ENCODE assay signal across 23 cellular contexts in the genomic region with DNA sequence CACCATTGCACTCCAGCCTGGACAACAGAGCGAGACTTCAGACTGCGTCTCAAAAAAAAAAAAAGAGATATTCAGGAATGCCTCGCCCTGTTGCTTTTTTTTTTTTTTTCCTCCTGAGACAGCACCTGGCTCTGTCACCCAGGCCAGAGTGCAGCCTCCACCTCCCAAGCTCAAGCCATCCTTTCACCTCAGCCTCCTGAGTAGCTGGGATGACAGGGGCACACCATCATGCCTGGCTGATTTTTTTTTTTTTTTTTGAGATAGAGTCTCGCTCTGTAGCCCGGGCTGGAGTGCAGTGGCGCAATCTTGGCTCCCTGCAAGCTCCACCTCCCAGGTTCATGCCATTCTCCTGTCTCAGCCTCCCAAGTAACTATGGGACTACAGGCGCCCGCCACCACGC. TPM values are rescaled to one million over a fixed set of nuclear protein-coding genes. Genes with fewer than 3 reads are reported as not detected.
DNase-seq lines count a peak whose midpoint lies in the region; ATAC-seq, FAIRE-seq and TF ChIP-seq lines count a peak whose summit lies in the region.
"Had no signal": no experiment of that assay in that cellular context is flagged by ENCODE, and none has a peak within 500 bp of the region (broad histone marks: within the 10 kb centered on the region; RNA-seq: fewer than 3 reads in every experiment).

No MANE protein-coding gene starts in this region.

- ATAC-seq in HepG2 (no peak), right lobe of liver (no peak), mucosa of descending colon (no peak)
- ATAC-seq: GM12878, GM23338 had no signal

- H3K4me1 ChIP-seq in HepG2 (ENCODE audit: insufficient read depth, low read length), result peaks cover 53% of the 10 kb centered on the region
- H3K4me1 ChIP-seq in right lobe of liver, result peaks cover 0 to 46% (median 12%) of the 10 kb centered on the region in 4 donors
- peaks cover 25 to 36% of the 10 kb centered on the region in 2 experiments for H3K4me1 ChIP-seq in neutrophil (ENCODE audit: control insufficient read depth in 1 of 2, insufficient read depth in 1 of 2, low read depth in 1 of 2, low read length in 1 of 2)
- peaks cover 0 to 48% (median 10%) of the 10 kb centered on the region in 6 donors for H3K4me1 ChIP-seq in spleen
- peaks cover 5% of the 10 kb centered on the region for H3K4me1 ChIP-seq in mucosa of descending colon (ENCODE audit: low read depth)

- no peak for TF ChIP-seq RAD21 in HepG2 (CRISPR knock-in tag; IDR thresholded peaks at IDR 0.05)

- H2AFZ ChIP-seq in HepG2 (ENCODE audit: low read length), result no peak overlapping the region
- H2AFZ ChIP-seq: GM23338 had no signal

- WGBS in HepG2 (ENCODE audit: low lambda C conversion rate), result 98% methylated on average over 9 of the region's 9 CpGs
- 73% methylated on average over 6 of the region's 9 CpGs for WGBS in right lobe of liver (ENCODE audit: insufficient coverage, low coverage, low lambda C conversion rate, missing lambda C conversion rate)
- 89 to 96% (median 91%) methylated on average over 9 of the region's 9 CpGs for WGBS in spleen, 5 donors

- H3K36me3 ChIP-seq in HepG2 (replicated peaks in 1 of 2; ENCODE audit: control insufficient read depth in 1 of 2, insufficient read depth in 2 of 2, low read length in 2 of 2), result peaks cover 31 to 51% of the 10 kb centered on the region in 2 experiments
- peaks cover 4 to 37% (median 17%) of the 10 kb centered on the region in 4 donors for H3K36me3 ChIP-seq in right lobe of liver
- peaks cover 24% of the 10 kb centered on the region for H3K36me3 ChIP-seq in neutrophil
- peaks cover 0 to 64% (median 29%) of the 10 kb centered on the region in 6 donors for H3K36me3 ChIP-seq in spleen
- H3K36me3 ChIP-seq in mucosa of descending colon (ENCODE audit: low read depth), result no peaks in the 10 kb centered on the region

- no peak for TF ChIP-seq EP300 in HepG2 (IDR thresholded peaks at IDR 0.05; ENCODE audit: low read depth in 2 of 2, low read length in 2 of 2)
- no peak for TF ChIP-seq EP300 in HepG2 (CRISPR knock-in tag; IDR thresholded peaks at IDR 0.05; ENCODE audit: borderline replicate concordance)

- peaks cover 87% of the 10 kb centered on the region for H3K79me2 ChIP-seq in HepG2 (ENCODE audit: insufficient read depth, low read length)

- POLR2A ChIA-PET in HepG2 (lab: Yijun Ruan, JAX), result interaction anchor here (0.6 to 2.6 kb wide), 6 partner anchors 8 to 1119 kb away, joined by 3 to 13 read pairs (median 4); partner anchors contain the start of gene PHAF1

- CTCF ChIA-PET in HepG2 (lab: Yijun Ruan, JAX; ENCODE audit: low intra/inter-chr PET ratio, low total read pairs), result no interaction called here

- no peak overlapping the region for H3K27ac ChIP-seq in HepG2 (ENCODE audit: extremely low read length, insufficient read depth, low read length)
- peak overlapping the region in 1 of 3 donors; percentile 82 for H3K27ac ChIP-seq in right lobe of liver
- peak overlapping the region; percentile 90 for H3K27ac ChIP-seq in neutrophil
- H3K27ac ChIP-seq in spleen, result peak overlapping the region in 5 of 8 donors; percentile 47 to 84 (median 81)
- H3K27ac ChIP-seq: BLaER1 had no signal

- H3K9ac ChIP-seq in HepG2 (ENCODE audit: insufficient read depth, low read depth, low read length), result no peak overlapping the region
- H3K9ac ChIP-seq: BLaER1 had no signal

- TF ChIP-seq CTCF in HepG2 (CRISPR knock-in tag; IDR thresholded peaks at IDR 0.05) (no peak), right lobe of liver (IDR thresholded peaks at IDR 0.05) (no peak), neutrophil (IDR thresholded peaks at IDR 0.05) (no peak), spleen (IDR thresholded peaks at IDR 0.05 in 8 of 11, conservative IDR thresholded peaks at IDR 0.05 in 3 of 11) (no peak), GM13976 (IDR thresholded peaks at IDR 0.05; ENCODE audit: borderline replicate concordance, control extremely low read depth, extremely low read depth, insufficient read depth, missing control alignments) (no peak), mucosa of descending colon (IDR thresholded peaks at IDR 0.05) (no peak)

- H3K9me3 ChIP-seq in HepG2 (ENCODE audit: low read length) (no peaks in the 10 kb centered on the region), right lobe of liver (no peaks in the 10 kb centered on the region), neutrophil (no peaks in the 10 kb centered on the region), spleen (no peaks in the 10 kb centered on the region), mucosa of descending colon (no peaks in the 10 kb centered on the region)
- H3K9me3 ChIP-seq: BLaER1 had no signal

- in situ Hi-C loops in HepG2 (cut with HindIII; ENCODE audit: extremely low pct_ligation_motif_present, low pct_unique_long_range_greater_than_20kb) (no loop called here), GM13976 (cut with MboI; ENCODE audit: low sequenced_read_pairs, unreplicated experiment) (no loop called here)

- DNase-seq in HepG2 (ENCODE audit: low spot score) (no peak), right lobe of liver (no peak), spleen (no peak), GM13976 (ENCODE audit: low spot score) (no peak), HUDEP-2 (lab: John Stamatoyannopoulos, UW; ENCODE audit: unreplicated experiment in 76 of 76) (no peak), mucosa of descending colon (no peak)
- DNase-seq: 8988T; CD8-positive, alpha-beta memory T cell; COR-L47; DMS 273 treated with DMSO at 0.1 percent for 48 hours; DMS53; DND-41; EL; HCEC 1CT; HFFc6 had no signal

- H3K27me3 ChIP-seq in HepG2 (ENCODE audit: control insufficient read depth in 1 of 2, insufficient read depth in 2 of 2, low read length in 2 of 2) (no peaks in the 10 kb centered on the region), right lobe of liver (no peaks in the 10 kb centered on the region), neutrophil (no peaks in the 10 kb centered on the region), spleen (replicated peaks in 1 of 7) (no peaks in the 10 kb centered on the region)
- H3K27me3 ChIP-seq: BLaER1 had no signal

- TF ChIP-seq POLR2A in HepG2 (IDR thresholded peaks at IDR 0.05; ENCODE audit: insufficient read depth in 1 of 2, low read depth in 2 of 2, low read length in 2 of 2), result no peak
- no peak for TF ChIP-seq POLR2A in right lobe of liver (IDR thresholded peaks at IDR 0.05)
- no peak for TF ChIP-seq POLR2A in spleen (IDR thresholded peaks at IDR 0.05)

- peaks cover 63% of the 10 kb centered on the region for H4K20me1 ChIP-seq in HepG2 (ENCODE audit: insufficient read depth, low read length)

- no peak for FAIRE-seq in HepG2 (lab: Jason Lieb, UNC)
- FAIRE-seq: GM12878, GM19239, H54 had no signal

- no peak overlapping the region for H3K4me2 ChIP-seq in HepG2 (ENCODE audit: low read depth, low read length)
- H3K4me2 ChIP-seq: BLaER1, GM23338 had no signal

- H3K4me3 ChIP-seq in HepG2 (replicated peaks in 1 of 3; ENCODE audit: insufficient read depth in 1 of 3, low read depth in 2 of 3, low read length in 3 of 3) (no peak overlapping the region), right lobe of liver (no peak overlapping the region), neutrophil (ENCODE audit: low read depth in 1 of 2, low read length in 1 of 2) (peak overlapping the region in 1 of 2 experiments; percentile 42), spleen (no peak overlapping the region), mucosa of descending colon (no peak overlapping the region)
- H3K4me3 ChIP-seq: BLaER1, GM12878, GM23338 had no signal

- no TSS peak for BruUV-seq in HepG2 (replicated peaks; lab: Mats Ljungman, UMichigan)

- intact Hi-C loops in HepG2 (cut with micrococcal nuclease; ENCODE audit: unreplicated experiment), result no loop called here
- intact Hi-C loops in right lobe of liver (cut with DNase I), result no loop called here
- intact Hi-C loops in spleen (cut with DNase I; ENCODE audit: low total_unique reads), result no loop called here
- intact Hi-C loops in mucosa of descending colon (cut with DNase I, micrococcal nuclease), result no loop called here

RNA-seq across cellular contexts. Expression of gene PHAF1, which starts 8.0 kb away (rescaled TPM):
- total RNA-seq in HepG2 (2016; rRNA removed; fragmentation: Illumina TruSeq; extraction: Trizol), result 48.3 and 53.6 TPM in 2 replicates
- 10.8 and 11.4 TPM in 2 replicates for total RNA-seq in HepG2 (2016; cell fraction: cytosol; rRNA removed; fragmentation: Illumina TruSeq; extraction: Trizol; ENCODE audit: low read depth)
- 47.8 and 49.5 TPM in 2 replicates for total RNA-seq in HepG2 (2016; cell fraction: insoluble cytoplasmic fraction; rRNA removed; fragmentation: Illumina TruSeq; extraction: Trizol)
- 32.3 and 33.6 TPM in 2 replicates for total RNA-seq in HepG2 (2016; cell fraction: membrane; rRNA removed; fragmentation: Illumina TruSeq; extraction: Trizol)
- total RNA-seq in HepG2 (2016; cell fraction: nucleus; rRNA removed; fragmentation: Illumina TruSeq; extraction: Trizol), result 53.1 and 54.5 TPM in 2 replicates
- polyA plus RNA-seq in HepG2 (2011; rRNA removed), result 174 and 184 TPM in 2 replicates
- 91.2 and 103 TPM in 2 replicates for polyA plus RNA-seq in HepG2 (2011; cell fraction: cytosol; rRNA removed)
- 248 and 255 TPM in 2 replicates for polyA plus RNA-seq in HepG2 (2011; cell fraction: nucleus; rRNA removed)
- 66.1 and 70.4 TPM in 2 replicates for polyA plus RNA-seq in HepG2 (2012)
- 4.8 and 5.4 TPM in 2 replicates for polyA plus RNA-seq in HepG2 (2016; cell fraction: cytosol; fragmentation: Illumina TruSeq; extraction: Trizol; ENCODE audit: low read depth)
- 56.4 and 67.0 TPM in 2 replicates for polyA plus RNA-seq in HepG2 (2016; cell fraction: insoluble cytoplasmic fraction; fragmentation: Illumina TruSeq; extraction: Trizol; ENCODE audit: low read depth)
- 14.1 and 16.2 TPM in 2 replicates for polyA plus RNA-seq in HepG2 (2016; cell fraction: membrane; fragmentation: Illumina TruSeq; extraction: Trizol; ENCODE audit: low read depth)
- polyA plus RNA-seq in HepG2 (2016; cell fraction: nucleus; fragmentation: Illumina TruSeq; extraction: Trizol; ENCODE audit: insufficient read depth, low read depth), result 92.6 and 109 TPM in 2 replicates
- 43.7 and 236 TPM in 2 replicates for polyA minus RNA-seq in HepG2 (2011; rRNA and poly(A)+ RNA removed; ENCODE audit: low replicate concordance)
- 72.6 and 74.1 TPM in 2 replicates for polyA minus RNA-seq in HepG2 (2011; cell fraction: cytosol; rRNA and poly(A)+ RNA removed)
- polyA minus RNA-seq in HepG2 (2011; cell fraction: nucleus; rRNA and poly(A)+ RNA removed), result 219 and 250 TPM in 2 replicates
- 10 to 100 TPM; 22.3 to 45.1 (median 32.4) TPM for total RNA-seq in right lobe of liver
- 10 to 100 TPM; 15.3 to 44.0 (median 19.8) TPM for total RNA-seq in spleen
- polyA plus RNA-seq in spleen, result 10 to 100 TPM in 1 of 3 donors, 1 to 10 TPM in 2; 5.5 to 10.3 (median 9.9) TPM
- total RNA-seq in mucosa of descending colon, result 10 to 100 TPM; 13.3 to 15.7 (median 13.6) TPM

RNA-seq across cellular contexts. Expression of gene B3GNT9, which starts 33.1 kb away (rescaled TPM):
- total RNA-seq in HepG2 (2016; rRNA removed; fragmentation: Illumina TruSeq; extraction: Trizol) (1.5 and 3.1 TPM in 2 replicates), right lobe of liver (1 to 10 TPM in 5 of 6 experiments, under 1 TPM in 1; 0.95 to 3.9 (median 1.7) TPM), spleen (10 to 100 TPM in 4 of 7 donors, 1 to 10 TPM in 3; 6.1 to 15.3 (median 10.1) TPM), mucosa of descending colon (1 to 10 TPM; 1.5 to 8.4 (median 4.0) TPM)
- total RNA-seq in HepG2 (2016; cell fraction: cytosol; rRNA removed; fragmentation: Illumina TruSeq; extraction: Trizol; ENCODE audit: low read depth), result 0.61 and 0.79 TPM in 2 replicates
- 1.5 and 2.9 TPM in 2 replicates for total RNA-seq in HepG2 (2016; cell fraction: insoluble cytoplasmic fraction; rRNA removed; fragmentation: Illumina TruSeq; extraction: Trizol)
- 1.8 and 2.1 TPM in 2 replicates for total RNA-seq in HepG2 (2016; cell fraction: membrane; rRNA removed; fragmentation: Illumina TruSeq; extraction: Trizol)
- 1.8 and 2.5 TPM in 2 replicates for total RNA-seq in HepG2 (2016; cell fraction: nucleus; rRNA removed; fragmentation: Illumina TruSeq; extraction: Trizol)
- polyA plus RNA-seq in HepG2 (2011; rRNA removed) (1.2 and 1.5 TPM in 2 replicates), spleen (1 to 10 TPM; 2.0 to 6.6 (median 3.0) TPM)
- polyA plus RNA-seq in HepG2 (2011; cell fraction: cytosol; rRNA removed), result 1.4 and 1.9 TPM in 2 replicates
- 2.0 and 2.5 TPM in 2 replicates for polyA plus RNA-seq in HepG2 (2011; cell fraction: nucleus; rRNA removed)
- 0.80 and 0.82 TPM in 2 replicates for polyA plus RNA-seq in HepG2 (2012)
- polyA plus RNA-seq in HepG2 (2016; cell fraction: cytosol; fragmentation: Illumina TruSeq; extraction: Trizol; ENCODE audit: low read depth), result 0.38 and 0.54 TPM in 2 replicates
- 1.9 and 2.0 TPM in 2 replicates for polyA plus RNA-seq in HepG2 (2016; cell fraction: insoluble cytoplasmic fraction; fragmentation: Illumina TruSeq; extraction: Trizol; ENCODE audit: low read depth)
- polyA plus RNA-seq in HepG2 (2016; cell fraction: membrane; fragmentation: Illumina TruSeq; extraction: Trizol; ENCODE audit: low read depth), result 1.3 and 1.7 TPM in 2 replicates
- 4.0 and 4.3 TPM in 2 replicates for polyA plus RNA-seq in HepG2 (2016; cell fraction: nucleus; fragmentation: Illumina TruSeq; extraction: Trizol; ENCODE audit: insufficient read depth, low read depth)
- 2.8 and 8.7 TPM in 2 replicates for polyA minus RNA-seq in HepG2 (2011; rRNA and poly(A)+ RNA removed; ENCODE audit: low replicate concordance)
- 0.99 and 1.1 TPM in 2 replicates for polyA minus RNA-seq in HepG2 (2011; cell fraction: cytosol; rRNA and poly(A)+ RNA removed)
- 0.99 and 1.7 TPM in 2 replicates for polyA minus RNA-seq in HepG2 (2011; cell fraction: nucleus; rRNA and poly(A)+ RNA removed)
- total RNA-seq: G401 had no signal

RNA-seq across cellular contexts. Expression of gene TRADD, which starts 42.0 kb away (rescaled TPM):
- total RNA-seq in HepG2 (2016; rRNA removed; fragmentation: Illumina TruSeq; extraction: Trizol) (6.2 and 7.8 TPM in 2 replicates), right lobe of liver (10 to 100 TPM in 4 of 6 experiments, 1 to 10 TPM in 2; 9.5 to 16.3 (median 10.6) TPM), spleen (10 to 100 TPM; 29.2 to 39.3 (median 31.1) TPM), mucosa of descending colon (10 to 100 TPM; 21.0 to 27.4 (median 26.6) TPM)
- 3.2 TPM in 2 replicates for total RNA-seq in HepG2 (2016; cell fraction: cytosol; rRNA removed; fragmentation: Illumina TruSeq; extraction: Trizol; ENCODE audit: low read depth)
- 6.8 and 9.0 TPM in 2 replicates for total RNA-seq in HepG2 (2016; cell fraction: insoluble cytoplasmic fraction; rRNA removed; fragmentation: Illumina TruSeq; extraction: Trizol)
- 4.6 and 4.9 TPM in 2 replicates for total RNA-seq in HepG2 (2016; cell fraction: membrane; rRNA removed; fragmentation: Illumina TruSeq; extraction: Trizol)
- total RNA-seq in HepG2 (2016; cell fraction: nucleus; rRNA removed; fragmentation: Illumina TruSeq; extraction: Trizol), result 4.8 and 4.9 TPM in 2 replicates
- polyA plus RNA-seq in HepG2 (2011; rRNA removed) (8.2 and 10.3 TPM in 2 replicates), spleen (10 to 100 TPM; 27.5 to 42.2 (median 35.3) TPM)
- 9.8 and 13.8 TPM in 2 replicates for polyA plus RNA-seq in HepG2 (2011; cell fraction: cytosol; rRNA removed)
- 22.9 and 28.2 TPM in 2 replicates for polyA plus RNA-seq in HepG2 (2011; cell fraction: nucleus; rRNA removed)
- 5.3 TPM in 2 replicates for polyA plus RNA-seq in HepG2 (2012)
- 3.1 and 3.6 TPM in 2 replicates for polyA plus RNA-seq in HepG2 (2016; cell fraction: cytosol; fragmentation: Illumina TruSeq; extraction: Trizol; ENCODE audit: low read depth)
- 5.3 and 5.9 TPM in 2 replicates for polyA plus RNA-seq in HepG2 (2016; cell fraction: insoluble cytoplasmic fraction; fragmentation: Illumina TruSeq; extraction: Trizol; ENCODE audit: low read depth)
- polyA plus RNA-seq in HepG2 (2016; cell fraction: membrane; fragmentation: Illumina TruSeq; extraction: Trizol; ENCODE audit: low read depth), result 3.2 and 3.8 TPM in 2 replicates
- polyA plus RNA-seq in HepG2 (2016; cell fraction: nucleus; fragmentation: Illumina TruSeq; extraction: Trizol; ENCODE audit: insufficient read depth, low read depth), result 11.5 and 13.8 TPM in 2 replicates
- 3.4 and 5.6 TPM in 2 replicates for polyA minus RNA-seq in HepG2 (2011; rRNA and poly(A)+ RNA removed; ENCODE audit: low replicate concordance)
- polyA minus RNA-seq in HepG2 (2011; cell fraction: cytosol; rRNA and poly(A)+ RNA removed), result 4.1 and 5.0 TPM in 2 replicates
- 5.0 TPM in 2 replicates for polyA minus RNA-seq in HepG2 (2011; cell fraction: nucleus; rRNA and poly(A)+ RNA removed)

RNA-seq across cellular contexts. Expression of gene FBXL8, which starts 42.0 kb away (rescaled TPM):
- total RNA-seq in HepG2 (2016; rRNA removed; fragmentation: Illumina TruSeq; extraction: Trizol) (1.5 and 3.9 TPM in 2 replicates), right lobe of liver (10 to 100 TPM in 4 of 6 experiments, 1 to 10 TPM in 2; 6.1 to 15.0 (median 11.6) TPM), spleen (10 to 100 TPM in 6 of 7 donors, 1 to 10 TPM in 1; 8.4 to 29.9 (median 13.2) TPM), mucosa of descending colon (10 to 100 TPM; 23.3 to 33.8 (median 24.5) TPM)
- total RNA-seq in HepG2 (2016; cell fraction: cytosol; rRNA removed; fragmentation: Illumina TruSeq; extraction: Trizol; ENCODE audit: low read depth), result 0.81 and 0.88 TPM in 2 replicates
- 1.2 and 3.5 TPM in 2 replicates for total RNA-seq in HepG2 (2016; cell fraction: insoluble cytoplasmic fraction; rRNA removed; fragmentation: Illumina TruSeq; extraction: Trizol)
- 1.9 and 2.3 TPM in 2 replicates for total RNA-seq in HepG2 (2016; cell fraction: membrane; rRNA removed; fragmentation: Illumina TruSeq; extraction: Trizol)
- total RNA-seq in HepG2 (2016; cell fraction: nucleus; rRNA removed; fragmentation: Illumina TruSeq; extraction: Trizol), result 4.6 and 4.8 TPM in 2 replicates
- polyA plus RNA-seq in HepG2 (2011; rRNA removed) (9.3 and 10.9 TPM in 2 replicates), spleen (10 to 100 TPM in 1 of 3 donors, 1 to 10 TPM in 2; 6.0 to 11.2 (median 6.0) TPM)
- polyA plus RNA-seq in HepG2 (2011; cell fraction: cytosol; rRNA removed), result 3.2 and 6.0 TPM in 2 replicates
- 173 and 222 TPM in 2 replicates for polyA plus RNA-seq in HepG2 (2011; cell fraction: nucleus; rRNA removed)
- 5.8 and 7.5 TPM in 2 replicates for polyA plus RNA-seq in HepG2 (2012)
- 0.17 and 0.29 TPM in 2 replicates for polyA plus RNA-seq in HepG2 (2016; cell fraction: cytosol; fragmentation: Illumina TruSeq; extraction: Trizol; ENCODE audit: low read depth)
- 2.0 and 2.2 TPM in 2 replicates for polyA plus RNA-seq in HepG2 (2016; cell fraction: insoluble cytoplasmic fraction; fragmentation: Illumina TruSeq; extraction: Trizol; ENCODE audit: low read depth)
- 0.58 and 0.92 TPM in 2 replicates for polyA plus RNA-seq in HepG2 (2016; cell fraction: membrane; fragmentation: Illumina TruSeq; extraction: Trizol; ENCODE audit: low read depth)
- 9.5 and 16.0 TPM in 2 replicates for polyA plus RNA-seq in HepG2 (2016; cell fraction: nucleus; fragmentation: Illumina TruSeq; extraction: Trizol; ENCODE audit: insufficient read depth, low read depth)
- polyA minus RNA-seq in HepG2 (2011; rRNA and poly(A)+ RNA removed; ENCODE audit: low replicate concordance), result 4.6 and 9.2 TPM in 2 replicates
- polyA minus RNA-seq in HepG2 (2011; cell fraction: cytosol; rRNA and poly(A)+ RNA removed), result 2.9 and 3.2 TPM in 2 replicates
- 19.1 and 22.3 TPM in 2 replicates for polyA minus RNA-seq in HepG2 (2011; cell fraction: nucleus; rRNA and poly(A)+ RNA removed)
- total RNA-seq: GM23338 had no signal

RNA-seq across cellular contexts. Expression of gene HSF4, which starts 46.8 kb away (rescaled TPM):
- total RNA-seq in HepG2 (2016; rRNA removed; fragmentation: Illumina TruSeq; extraction: Trizol), result 0.41 and 3.5 TPM in 2 replicates
- 0.44 and 1.0 TPM in 2 replicates for total RNA-seq in HepG2 (2016; cell fraction: cytosol; rRNA removed; fragmentation: Illumina TruSeq; extraction: Trizol; ENCODE audit: low read depth)
- total RNA-seq in HepG2 (2016; cell fraction: insoluble cytoplasmic fraction; rRNA removed; fragmentation: Illumina TruSeq; extraction: Trizol), result 0.79 and 3.2 TPM in 2 replicates
- 0.59 and 0.68 TPM in 2 replicates for total RNA-seq in HepG2 (2016; cell fraction: membrane; rRNA removed; fragmentation: Illumina TruSeq; extraction: Trizol)
- 4.6 and 5.3 TPM in 2 replicates for total RNA-seq in HepG2 (2016; cell fraction: nucleus; rRNA removed; fragmentation: Illumina TruSeq; extraction: Trizol)
- polyA plus RNA-seq in HepG2 (2011; rRNA removed), result 16.9 and 17.9 TPM in 2 replicates
- 1.8 and 2.3 TPM in 2 replicates for polyA plus RNA-seq in HepG2 (2011; cell fraction: cytosol; rRNA removed)
- polyA plus RNA-seq in HepG2 (2011; cell fraction: nucleus; rRNA removed), result 319 and 364 TPM in 2 replicates
- 12.3 and 18.7 TPM in 2 replicates for polyA plus RNA-seq in HepG2 (2012)
- polyA plus RNA-seq in HepG2 (2016; cell fraction: cytosol; fragmentation: Illumina TruSeq; extraction: Trizol; ENCODE audit: low read depth), result 0.77 TPM in 1 of 2 replicates, not detected in the other
- polyA plus RNA-seq in HepG2 (2016; cell fraction: insoluble cytoplasmic fraction; fragmentation: Illumina TruSeq; extraction: Trizol; ENCODE audit: low read depth), result 0.87 and 1.1 TPM in 2 replicates
- polyA plus RNA-seq in HepG2 (2016; cell fraction: membrane; fragmentation: Illumina TruSeq; extraction: Trizol; ENCODE audit: low read depth), result 0.36 and 0.41 TPM in 2 replicates
- 18.4 and 20.6 TPM in 2 replicates for polyA plus RNA-seq in HepG2 (2016; cell fraction: nucleus; fragmentation: Illumina TruSeq; extraction: Trizol; ENCODE audit: insufficient read depth, low read depth)
- 7.7 and 14.1 TPM in 2 replicates for polyA minus RNA-seq in HepG2 (2011; rRNA and poly(A)+ RNA removed; ENCODE audit: low replicate concordance)
- polyA minus RNA-seq in HepG2 (2011; cell fraction: cytosol; rRNA and poly(A)+ RNA removed), result 1.1 TPM in 1 of 2 replicates, not detected in the other
- polyA minus RNA-seq in HepG2 (2011; cell fraction: nucleus; rRNA and poly(A)+ RNA removed), result 19.5 and 25.2 TPM in 2 replicates
- total RNA-seq in right lobe of liver, result 10 to 100 TPM; 10.4 to 44.1 (median 30.1) TPM
- total RNA-seq in spleen, result 10 to 100 TPM; 11.5 to 43.7 (median 23.3) TPM
- 10 to 100 TPM; 16.1 to 24.0 (median 16.7) TPM for polyA plus RNA-seq in spleen
- 100 to 1,000 TPM in 1 of 3 donors, 10 to 100 TPM in 2; 26.0 to 113 (median 64.4) TPM for total RNA-seq in mucosa of descending colon
- polyA plus RNA-seq: CD8-positive, alpha-beta memory T cell; IgD-negative memory B cell had no signal
